ENCODE assay signal across 10 cellular contexts in the genomic region with DNA sequence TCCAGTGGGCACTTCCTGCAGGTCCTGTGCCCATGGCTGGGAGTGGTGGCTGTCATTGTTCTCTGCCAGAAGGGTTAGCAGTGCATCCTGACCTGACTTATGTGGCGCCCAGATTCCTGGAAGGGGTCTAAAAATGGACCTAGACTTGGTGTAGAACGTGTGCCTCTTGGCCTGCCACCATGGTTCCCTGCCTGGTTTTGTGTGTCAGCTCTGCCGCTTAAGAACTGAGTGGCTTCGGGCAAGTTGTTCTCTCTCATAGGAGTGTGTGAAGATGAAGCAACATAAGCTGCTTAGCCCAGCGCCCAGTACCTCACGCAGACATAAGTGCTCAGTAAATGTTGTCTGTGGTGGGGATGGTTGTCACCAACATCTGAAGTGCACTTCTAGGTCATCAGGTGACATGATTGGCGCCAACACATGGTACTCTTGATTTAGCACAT. TPM values are rescaled to one million over a fixed set of nuclear protein-coding genes. Genes with fewer than 3 reads are reported as not detected.
DNase-seq lines count a peak whose midpoint lies in the region; ATAC-seq and TF ChIP-seq lines count a peak whose summit lies in the region.
"Had no signal": no experiment of that assay in that cellular context is flagged by ENCODE, and none has a peak within 500 bp of the region (broad histone marks: within the 10 kb centered on the region; RNA-seq: fewer than 3 reads in every experiment).

No MANE protein-coding gene starts in this region.

- no peaks in the 10 kb centered on the region for H3K27me3 ChIP-seq in adrenal gland
- no peaks in the 10 kb centered on the region for H3K27me3 ChIP-seq in lung (ENCODE audit: control insufficient read depth, insufficient read depth)

- H3K27ac ChIP-seq in adrenal gland: peak overlapping the region in 4 of 5 donors; percentile 81 to 94 (median 86)
- peak overlapping the region in 1 of 2 donors; percentile 90 for H3K27ac ChIP-seq in lung (ENCODE audit: low read depth in 1 of 2, low read length in 1 of 2)

- no peaks in the 10 kb centered on the region for H3K27me3 Mint-ChIP-seq in stimulated activated naive CD8-positive, alpha-beta T cell treated with anti-CD3 and anti-CD28 coated beads, Interleukin-15, Interleukin-2, amounts not matched to agents 100 ng/mL and 50 ng/mL, for 24 hours

- H3K27ac Mint-ChIP-seq in stimulated activated naive CD8-positive, alpha-beta T cell treated with anti-CD3 and anti-CD28 coated beads, Interleukin-15, Interleukin-2, amounts not matched to agents 100 ng/mL and 50 ng/mL, for 24 hours: peak overlapping the region; percentile 93
- H3K27ac Mint-ChIP-seq: CD8-positive, alpha-beta T cell had no signal

- H3K9me3 Mint-ChIP-seq in stimulated activated naive CD8-positive, alpha-beta T cell treated with anti-CD3 and anti-CD28 coated beads, Interleukin-15, Interleukin-2, amounts not matched to agents 100 ng/mL and 50 ng/mL, for 24 hours: no peaks in the 10 kb centered on the region
- H3K9me3 Mint-ChIP-seq: CD8-positive, alpha-beta T cell had no signal

- no peak overlapping the region for H3K4me3 Mint-ChIP-seq in stimulated activated naive CD8-positive, alpha-beta T cell treated with anti-CD3 and anti-CD28 coated beads, Interleukin-15, Interleukin-2, amounts not matched to agents 100 ng/mL and 50 ng/mL, for 24 hours
- H3K4me3 Mint-ChIP-seq: CD8-positive, alpha-beta T cell had no signal

- peaks cover 83% of the 10 kb centered on the region for H3K4me1 Mint-ChIP-seq in stimulated activated naive CD8-positive, alpha-beta T cell treated with anti-CD3 and anti-CD28 coated beads, Interleukin-15, Interleukin-2, amounts not matched to agents 100 ng/mL and 50 ng/mL, for 24 hours (ENCODE audit: low read depth)

- H3K4me3 ChIP-seq in adrenal gland (no peak overlapping the region), lung (no peak overlapping the region)

- peaks cover 10 to 37% of the 10 kb centered on the region in 2 donors for H3K4me1 ChIP-seq in adrenal gland (replicated peaks in 1 of 2)
- peaks cover 7 to 20% of the 10 kb centered on the region in 2 donors for H3K4me1 ChIP-seq in lung (ENCODE audit: control insufficient read depth in 2 of 2, insufficient read depth in 2 of 2, low read length in 2 of 2)

- H3K36me3 ChIP-seq in adrenal gland (replicated peaks in 1 of 2) (peaks cover 0 to 28% of the 10 kb centered on the region in 2 donors), lung (ENCODE audit: control insufficient read depth in 2 of 2, insufficient read depth in 2 of 2, low read length in 2 of 2) (peaks cover 0 to 21% of the 10 kb centered on the region in 2 donors)

- no peak for DNase-seq in stimulated activated naive CD8-positive, alpha-beta T cell treated with anti-CD3 and anti-CD28 coated beads, Interleukin-15, Interleukin-2, amounts not matched to agents 100 U/mL and 50 U/mL, for 24 hours
- DNase-seq in adrenal gland (no peak), lung (ENCODE audit: low spot score) (peak; percentile 79), posterior vena cava (ENCODE audit: low spot score) (no peak), NCI-H1694 treated with DMSO at 0.1 percent for 48 hours (lab: John Stamatoyannopoulos, UW) (no peak)
- DNase-seq: erythroblast had no signal

- no peak for ATAC-seq in stimulated activated naive CD8-positive, alpha-beta T cell treated with anti-CD3 and anti-CD28 coated beads, Interleukin-15, Interleukin-2, amounts not matched to agents 100 U/mL and 50 U/mL, for 24 hours
- peak; percentile 64 for ATAC-seq in lung (ENCODE audit: insufficient read depth, low FRiP score)
- ATAC-seq in activated CD4-positive, CD25-positive, alpha-beta regulatory T cell treated with anti-CD3 and anti-CD28 coated beads, Interleukin-2, amount 50 U/mL, for 24 hours: no peak
- ATAC-seq in GM21515 (IDR thresholded peaks at IDR 0.05; ENCODE audit: unreplicated experiment): no peak

- H3K9me3 ChIP-seq in adrenal gland (replicated peaks in 1 of 3): no peaks in the 10 kb centered on the region
- H3K9me3 ChIP-seq in lung (ENCODE audit: control insufficient read depth in 2 of 2, insufficient read depth in 1 of 2, low read length in 1 of 2): no peaks in the 10 kb centered on the region

- TF ChIP-seq POLR2A in adrenal gland (IDR thresholded peaks at IDR 0.05): no peak

- peaks cover 67% of the 10 kb centered on the region for H3K36me3 Mint-ChIP-seq in stimulated activated naive CD8-positive, alpha-beta T cell treated with anti-CD3 and anti-CD28 coated beads, Interleukin-15, Interleukin-2, amounts not matched to agents 100 ng/mL and 50 ng/mL, for 24 hours (ENCODE audit: low read depth)

- 90 to 100% (median 93%) methylated on average over 2 to 7 of the region's 7 CpGs for WGBS in adrenal gland, 4 donors
- 67 to 84% methylated on average over 7 of the region's 7 CpGs for WGBS in lung, 2 donors

- intact Hi-C loops in adrenal gland (cut with DNase I): no loop called here
- intact Hi-C loops in posterior vena cava (cut with DNase I): no loop called here

- TF ChIP-seq CTCF in adrenal gland (IDR thresholded peaks at IDR 0.05) (no peak), lung (IDR thresholded peaks at IDR 0.05; ENCODE audit: control extremely low read depth, extremely low read depth) (no peak)

RNA-seq across cellular contexts. Expression of a gene that starts 52.1 kb away (rescaled TPM):
- total RNA-seq in adrenal gland: 10 to 100 TPM; 31.0 to 49.2 (median 36.3) TPM
- polyA plus RNA-seq in adrenal gland: 10 to 100 TPM; 17.0 to 49.0 (median 24.5) TPM
- 10 to 100 TPM; 51.4 to 80.4 TPM for total RNA-seq in lung
- 10 to 100 TPM; 62.0 to 67.3 TPM for polyA plus RNA-seq in lung
- total RNA-seq in posterior vena cava: 10 to 100 TPM; 23.5 to 43.6 TPM
